24 cellular contexts compared by ENCODE assay signal in genomic region chr13:109207618-109208017, GRCh38.
"Had no signal": no experiment of that assay in that cellular context is flagged by ENCODE, and none has a peak within 500 bp of the region (broad histone marks: within the 10 kb centered on the region; RNA-seq: fewer than 3 reads in every experiment).

No MANE protein-coding gene starts in this region.

- H3K4me3 Mint-ChIP-seq: immature natural killer cell; naive thymus-derived CD8-positive, alpha-beta T cell; nephron progenitor cell; stimulated activated memory B cell treated with anti-CD40 and anti-IgM and Interleukin-4, amounts not matched to agents 10 μg/mL and 1 μg/mL and 100 μg/mL, for 72 hours had no signal

- H3K9me3 Mint-ChIP-seq: nephron progenitor cell; stimulated activated memory B cell treated with anti-CD40 and anti-IgM and Interleukin-4, amounts not matched to agents 10 μg/mL and 1 μg/mL and 100 μg/mL, for 72 hours had no signal

- H3K4me3 ChIP-seq: coronary artery, esophagus squamous epithelium, lower lobe of right lung, prostate gland, right atrium auricular region, sigmoid colon, testis, tibial artery, upper lobe of left lung had no signal

- H3K36me3 Mint-ChIP-seq: naive thymus-derived CD8-positive, alpha-beta T cell; stimulated activated memory B cell treated with anti-CD40 and anti-IgM and Interleukin-4, amounts not matched to agents 10 μg/mL and 1 μg/mL and 100 μg/mL, for 72 hours had no signal

- ATAC-seq: left ventricle myocardium superior; lower lobe of right lung; naive thymus-derived CD8-positive, alpha-beta T cell; stimulated activated memory B cell treated with anti-CD40 and anti-IgM and Interleukin-4, amounts not matched to agents 10 μg/mL and 1 μg/mL and 100 μg/mL, for 72 hours; stimulated activated naive CD8-positive, alpha-beta T cell treated with anti-CD3 and anti-CD28 coated beads, Interleukin-15, Interleukin-2, amounts not matched to agents 100 U/mL and 50 U/mL, for 24 hours had no signal

- H3K4me1 ChIP-seq: esophagus squamous epithelium, prostate gland, right atrium auricular region, sigmoid colon, testis had no signal

- H3K27me3 ChIP-seq: esophagus squamous epithelium, right atrium auricular region, sigmoid colon, testis, tibial artery, upper lobe of left lung had no signal

- H3K27ac Mint-ChIP-seq: immature natural killer cell; naive thymus-derived CD8-positive, alpha-beta T cell; nephron progenitor cell; stimulated activated memory B cell treated with anti-CD40 and anti-IgM and Interleukin-4, amounts not matched to agents 10 μg/mL and 1 μg/mL and 100 μg/mL, for 72 hours had no signal

- H3K9me3 ChIP-seq: esophagus squamous epithelium, lower lobe of right lung, prostate gland, right atrium auricular region, sigmoid colon, testis, tibial artery, upper lobe of left lung had no signal

- DNase-seq: dermis blood vessel endothelial cell; effector memory CD4-positive, alpha-beta T cell; erythroblast; esophagus squamous epithelium; foreskin melanocyte; hypothalamus; immature natural killer cell; left ventricle myocardium superior; lower lobe of right lung; naive thymus-derived CD8-positive, alpha-beta T cell; nephron progenitor cell; nucleus accumbens; sigmoid colon; stimulated activated CD4-positive, alpha-beta T cell treated with anti-CD3 and anti-CD28 coated beads, Interleukin-2, amount 100 ng/mL, for 24 hours; stimulated activated CD4-positive, alpha-beta T cell treated with anti-CD3 and anti-CD28 coated beads, Interleukin-4, amount 100 ng/mL, for 4 hours; stimulated activated naive CD8-positive, alpha-beta T cell treated with anti-CD3 and anti-CD28 coated beads, Interleukin-15, Interleukin-2, amounts not matched to agents 100 U/mL and 50 U/mL, for 24 hours; substantia nigra; testis; tibial artery; upper lobe of left lung had no signal

- H3K36me3 ChIP-seq: esophagus squamous epithelium, lower lobe of right lung, prostate gland, right atrium auricular region, sigmoid colon, tibial artery, upper lobe of left lung had no signal

- H3K27ac ChIP-seq: coronary artery, esophagus squamous epithelium, lower lobe of right lung, prostate gland, right atrium auricular region, sigmoid colon, testis, tibial artery, upper lobe of left lung had no signal

- H3K4me1 Mint-ChIP-seq: stimulated activated memory B cell treated with anti-CD40 and anti-IgM and Interleukin-4, amounts not matched to agents 10 μg/mL and 1 μg/mL and 100 μg/mL, for 72 hours had no signal
